23 cellular contexts compared by ENCODE assay signal in genomic region chr3:111986800-111987199, GRCh38. TPM values are rescaled to one million over a fixed set of nuclear protein-coding genes. Genes with fewer than 3 reads are reported as not detected.
DNase-seq lines count a peak whose midpoint lies in the region; ATAC-seq and TF ChIP-seq lines count a peak whose summit lies in the region.
"Had no signal": no experiment of that assay in that cellular context is flagged by ENCODE, and none has a peak within 500 bp of the region (broad histone marks: within the 10 kb centered on the region; RNA-seq: fewer than 3 reads in every experiment).

No MANE protein-coding gene starts in this region.

- no peak overlapping the region for H3K4me3 ChIP-seq in effector memory CD4-positive, alpha-beta T cell (ENCODE audit: insufficient read depth, low read depth, low read length, poor library complexity, severe bottlenecking)
- H3K4me3 ChIP-seq: HAP-1 had no signal

- no peaks in the 10 kb centered on the region for H3K27me3 ChIP-seq in effector memory CD4-positive, alpha-beta T cell (replicated peaks; ENCODE audit: control insufficient read depth, insufficient read depth, low read length, poor library complexity, severe bottlenecking)

- peaks cover 7% of the 10 kb centered on the region for H3K36me3 ChIP-seq in effector memory CD4-positive, alpha-beta T cell (ENCODE audit: control insufficient read depth, insufficient read depth, low read length)

- H3K27ac ChIP-seq in effector memory CD4-positive, alpha-beta T cell (ENCODE audit: insufficient read depth, low read length, poor library complexity, severe bottlenecking): no peak overlapping the region
- H3K27ac ChIP-seq in caudate nucleus (ENCODE audit: low read depth, low read length): no peak overlapping the region
- H3K27ac ChIP-seq: 22Rv1 had no signal

- no peak for ATAC-seq in natural killer cell
- ATAC-seq in natural killer cell treated with Interleukin-12 subunit alpha and Interleukin-12 subunit beta and Interleukin-15 and Interleukin-18, amount 100 ng/mL, for 72 hours: no peak
- peak; percentile 38 for ATAC-seq in stimulated activated effector memory CD8-positive, alpha-beta T cell treated with anti-CD3 and anti-CD28 coated beads, Interleukin-12 subunit alpha, Interleukin-12 subunit beta, amount 100 ng/mL, for 72 hours
- ATAC-seq: HepG2 had no signal

- no peak for TF ChIP-seq CTCF in natural killer cell (IDR thresholded peaks at IDR 0.05)

- H3K4me1 ChIP-seq in effector memory CD4-positive, alpha-beta T cell (ENCODE audit: control insufficient read depth, insufficient read depth, low read length, poor library complexity, severe bottlenecking): no peaks in the 10 kb centered on the region
- H3K4me1 ChIP-seq: HAP-1 had no signal

- H3K4me3 Mint-ChIP-seq in T-helper 1 cell treated with Interleukin-12 subunit alpha and Interleukin-12 subunit beta and Interleukin-4 antibody, amounts not matched to agents 30 μg/mL and 1 μg/mL, for 36 hours: no peak overlapping the region
- no peak overlapping the region for H3K4me3 Mint-ChIP-seq in natural killer cell
- H3K4me3 Mint-ChIP-seq in natural killer cell treated with Interleukin-12 subunit alpha and Interleukin-12 subunit beta and Interleukin-15 and Interleukin-18, amount 100 ng/mL, for 72 hours: no peak overlapping the region
- no peak overlapping the region for H3K4me3 Mint-ChIP-seq in activated naive CD8-positive, alpha-beta T cell
- H3K4me3 Mint-ChIP-seq in stimulated activated effector memory CD8-positive, alpha-beta T cell treated with anti-CD3 and anti-CD28 coated beads, Interleukin-12 subunit alpha, Interleukin-12 subunit beta, amount 100 ng/mL, for 72 hours: no peak overlapping the region
- H3K4me3 Mint-ChIP-seq: CD14-positive monocyte had no signal

- peaks cover 37% of the 10 kb centered on the region for H3K36me3 Mint-ChIP-seq in T-helper 1 cell treated with Interleukin-12 subunit alpha and Interleukin-12 subunit beta and Interleukin-4 antibody, amounts not matched to agents 30 μg/mL and 1 μg/mL, for 36 hours (ENCODE audit: low read depth)
- H3K36me3 Mint-ChIP-seq in natural killer cell: peaks cover 24% of the 10 kb centered on the region
- peaks cover 10% of the 10 kb centered on the region for H3K36me3 Mint-ChIP-seq in natural killer cell treated with Interleukin-12 subunit alpha and Interleukin-12 subunit beta and Interleukin-15 and Interleukin-18, amount 100 ng/mL, for 72 hours
- peaks cover 6% of the 10 kb centered on the region for H3K36me3 Mint-ChIP-seq in activated naive CD8-positive, alpha-beta T cell
- H3K36me3 Mint-ChIP-seq in stimulated activated effector memory CD8-positive, alpha-beta T cell treated with anti-CD3 and anti-CD28 coated beads, Interleukin-12 subunit alpha, Interleukin-12 subunit beta, amount 100 ng/mL, for 72 hours: peaks cover 77% of the 10 kb centered on the region

- H3K4me1 Mint-ChIP-seq in T-helper 1 cell treated with Interleukin-12 subunit alpha and Interleukin-12 subunit beta and Interleukin-4 antibody, amounts not matched to agents 30 μg/mL and 1 μg/mL, for 36 hours (ENCODE audit: low read depth): peaks cover 42% of the 10 kb centered on the region
- H3K4me1 Mint-ChIP-seq in natural killer cell: peaks cover 20 to 33% of the 10 kb centered on the region in 2 donors
- H3K4me1 Mint-ChIP-seq in natural killer cell treated with Interleukin-12 subunit alpha and Interleukin-12 subunit beta and Interleukin-15 and Interleukin-18, amount 100 ng/mL, for 72 hours (ENCODE audit: low read depth in 2 of 2): peaks cover 7 to 18% of the 10 kb centered on the region in 2 donors
- peaks cover 68% of the 10 kb centered on the region for H3K4me1 Mint-ChIP-seq in activated naive CD8-positive, alpha-beta T cell (ENCODE audit: low read depth)
- peaks cover 48% of the 10 kb centered on the region for H3K4me1 Mint-ChIP-seq in stimulated activated effector memory CD8-positive, alpha-beta T cell treated with anti-CD3 and anti-CD28 coated beads, Interleukin-12 subunit alpha, Interleukin-12 subunit beta, amount 100 ng/mL, for 72 hours

- no peaks in the 10 kb centered on the region for H3K27me3 Mint-ChIP-seq in T-helper 1 cell treated with Interleukin-12 subunit alpha and Interleukin-12 subunit beta and Interleukin-4 antibody, amounts not matched to agents 30 μg/mL and 1 μg/mL, for 36 hours (ENCODE audit: low read depth)
- H3K27me3 Mint-ChIP-seq in natural killer cell (ENCODE audit: low read depth in 2 of 2): no peaks in the 10 kb centered on the region
- no peaks in the 10 kb centered on the region for H3K27me3 Mint-ChIP-seq in natural killer cell treated with Interleukin-12 subunit alpha and Interleukin-12 subunit beta and Interleukin-15 and Interleukin-18, amount 100 ng/mL, for 72 hours
- no peaks in the 10 kb centered on the region for H3K27me3 Mint-ChIP-seq in activated naive CD8-positive, alpha-beta T cell

- DNase-seq in T-helper 1 cell (no peak), natural killer cell (no peak), caudate nucleus (lab: John Stamatoyannopoulos, UW) (no peak)
- no peak for DNase-seq in natural killer cell treated with Interleukin-12 subunit alpha and Interleukin-12 subunit beta and Interleukin-15 and Interleukin-18, amount 100 ng/mL, for 72 hours (ENCODE audit: low spot score)
- DNase-seq in stimulated activated effector memory CD8-positive, alpha-beta T cell treated with anti-CD3 and anti-CD28 coated beads, Interleukin-12 subunit alpha, Interleukin-12 subunit beta, amount 100 ng/mL, for 72 hours (ENCODE audit: low spot score in 2 of 2): no peak
- DNase-seq in effector memory CD4-positive, alpha-beta T cell: no peak
- DNase-seq: COR-L47, GDM1, KBM-7, MV-4-11, NCI-H1417, NCI-H187 treated with DMSO at 0.1 percent for 48 hours, NCI-H2227 treated with DMSO at 0.1 percent for 48 hours, NCI-H510A treated with DMSO at 0.1 percent for 48 hours, NCI-H82 had no signal

- no peaks in the 10 kb centered on the region for H3K9me3 ChIP-seq in effector memory CD4-positive, alpha-beta T cell (ENCODE audit: control insufficient read depth, low read length)
- H3K9me3 ChIP-seq: HAP-1 had no signal

- intact Hi-C loops in natural killer cell (cut with micrococcal nuclease): no loop called here

- H3K27ac Mint-ChIP-seq in T-helper 1 cell treated with Interleukin-12 subunit alpha and Interleukin-12 subunit beta and Interleukin-4 antibody, amounts not matched to agents 30 μg/mL and 1 μg/mL, for 36 hours: peak overlapping the region; percentile 14
- peak overlapping the region; percentile 7 to 43 for H3K27ac Mint-ChIP-seq in natural killer cell
- H3K27ac Mint-ChIP-seq in natural killer cell treated with Interleukin-12 subunit alpha and Interleukin-12 subunit beta and Interleukin-15 and Interleukin-18, amount 100 ng/mL, for 72 hours: peak overlapping the region in 1 of 2 donors; percentile 47
- peak overlapping the region; percentile 64 for H3K27ac Mint-ChIP-seq in activated naive CD8-positive, alpha-beta T cell
- H3K27ac Mint-ChIP-seq in stimulated activated effector memory CD8-positive, alpha-beta T cell treated with anti-CD3 and anti-CD28 coated beads, Interleukin-12 subunit alpha, Interleukin-12 subunit beta, amount 100 ng/mL, for 72 hours: no peak overlapping the region

- no peaks in the 10 kb centered on the region for H3K9me3 Mint-ChIP-seq in T-helper 1 cell treated with Interleukin-12 subunit alpha and Interleukin-12 subunit beta and Interleukin-4 antibody, amounts not matched to agents 30 μg/mL and 1 μg/mL, for 36 hours
- no peaks in the 10 kb centered on the region for H3K9me3 Mint-ChIP-seq in natural killer cell
- H3K9me3 Mint-ChIP-seq in natural killer cell treated with Interleukin-12 subunit alpha and Interleukin-12 subunit beta and Interleukin-15 and Interleukin-18, amount 100 ng/mL, for 72 hours: no peaks in the 10 kb centered on the region
- H3K9me3 Mint-ChIP-seq in activated naive CD8-positive, alpha-beta T cell (ENCODE audit: low read depth): no peaks in the 10 kb centered on the region
- no peaks in the 10 kb centered on the region for H3K9me3 Mint-ChIP-seq in stimulated activated effector memory CD8-positive, alpha-beta T cell treated with anti-CD3 and anti-CD28 coated beads, Interleukin-12 subunit alpha, Interleukin-12 subunit beta, amount 100 ng/mL, for 72 hours
- H3K9me3 Mint-ChIP-seq: CD14-positive monocyte had no signal

RNA-seq across cellular contexts. Expression of gene ABHD10, which starts 8.0 kb away (rescaled TPM):
- 10 to 100 TPM; 21.6 to 24.0 (median 22.6) TPM for total RNA-seq in natural killer cell
- 10 to 100 TPM; 27.2 to 41.6 TPM for total RNA-seq in natural killer cell treated with Interleukin-12 subunit alpha and Interleukin-12 subunit beta and Interleukin-15 and Interleukin-18, amount 100 ng/mL, for 72 hours

RNA-seq across cellular contexts. Expression of gene TAGLN3, which starts 11.9 kb away (rescaled TPM):
- total RNA-seq in natural killer cell: not detected
- under 1 TPM in 1 of 2 donors, not detected in 1; 0.74 TPM for total RNA-seq in natural killer cell treated with Interleukin-12 subunit alpha and Interleukin-12 subunit beta and Interleukin-15 and Interleukin-18, amount 100 ng/mL, for 72 hours

RNA-seq across cellular contexts. Expression of gene TMPRSS7, which starts 47.7 kb away (rescaled TPM):
- not detected for total RNA-seq in natural killer cell
- total RNA-seq in natural killer cell treated with Interleukin-12 subunit alpha and Interleukin-12 subunit beta and Interleukin-15 and Interleukin-18, amount 100 ng/mL, for 72 hours: not detected
- total RNA-seq: Daoy, HepG2, RPMI7951 had no signal
